18 cellular contexts compared by ENCODE assay signal in the genomic region with DNA sequence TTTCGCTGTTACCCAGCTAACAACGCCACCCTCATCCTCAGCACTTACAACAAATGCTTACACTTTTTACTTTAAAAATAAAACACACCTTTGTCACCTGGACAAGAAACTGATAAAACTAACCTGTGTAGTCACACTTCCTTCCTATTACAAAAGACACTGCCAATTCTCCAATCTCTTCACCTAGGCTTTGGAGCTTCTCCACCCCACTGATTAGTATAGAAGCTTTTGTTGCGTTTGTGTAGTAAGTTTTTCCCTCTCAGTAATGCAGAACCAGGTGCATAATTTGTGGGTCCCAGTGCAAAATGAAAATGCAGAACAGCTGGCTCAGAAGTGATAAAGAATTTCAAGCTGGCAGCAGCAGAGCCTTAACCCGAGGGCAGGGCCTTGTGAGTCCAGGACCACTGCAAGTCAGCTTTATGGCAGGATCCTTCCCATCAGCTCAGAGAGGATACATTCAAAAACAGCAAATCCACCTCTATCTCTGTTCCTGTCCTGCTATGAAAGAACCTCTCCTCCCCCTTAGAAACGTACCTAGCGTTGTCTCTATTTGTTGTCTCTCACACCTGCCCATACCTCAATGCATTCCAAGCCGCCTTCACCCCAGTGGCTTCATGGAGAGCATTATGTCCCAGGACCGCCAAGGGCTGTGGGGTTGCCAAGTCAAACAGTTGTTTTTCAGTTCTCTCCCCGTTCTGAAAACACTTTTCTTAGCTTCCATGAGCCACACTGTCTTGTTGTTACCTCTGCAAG. TPM values are rescaled to one million over a fixed set of nuclear protein-coding genes. Genes with fewer than 3 reads are reported as not detected.
"Had no signal": no experiment of that assay in that cellular context is flagged by ENCODE, and none has a peak within 500 bp of the region (broad histone marks: within the 10 kb centered on the region; RNA-seq: fewer than 3 reads in every experiment).

No MANE protein-coding gene starts in this region.

- H3K9me3 ChIP-seq: body of pancreas, neutrophil, sigmoid colon, thyroid gland, vagina had no signal

- H3K9ac ChIP-seq: parathyroid adenoma had no signal

- H2AFZ ChIP-seq: parathyroid adenoma had no signal

- DNase-seq: activated CD4-positive, alpha-beta T cell treated with anti-CD3 and anti-CD28 coated beads, Interleukin-2, amount 50 U/mL, for 48 hours; activated naive CD4-positive, alpha-beta T cell; activated naive CD8-positive, alpha-beta T cell treated with anti-CD3 and anti-CD28 coated beads for 36 hours; body of pancreas; caudate nucleus; effector memory CD8-positive, alpha-beta T cell; left cardiac atrium; natural killer cell; sigmoid colon; spleen; stimulated activated naive CD4-positive, alpha-beta T cell; thyroid gland; WERI-Rb-1 had no signal

- H3K27me3 ChIP-seq: body of pancreas, neutrophil, sigmoid colon, spleen, thyroid gland, vagina had no signal

- FAIRE-seq: islet of Langerhans had no signal

- ATAC-seq: body of pancreas; effector memory CD8-positive, alpha-beta T cell; left cardiac atrium; natural killer cell had no signal

- H3K4me1 ChIP-seq: body of pancreas, parathyroid adenoma, sigmoid colon, spleen, thyroid gland, vagina had no signal

- H3K79me2 ChIP-seq: parathyroid adenoma had no signal

- H3K4me3 ChIP-seq: body of pancreas, sigmoid colon, spleen, thyroid gland, vagina had no signal

- H3K36me3 ChIP-seq: neutrophil, sigmoid colon, spleen, thyroid gland, vagina, WERI-Rb-1 had no signal

- H3K27ac ChIP-seq: body of pancreas, neutrophil, parathyroid adenoma, sigmoid colon, spleen, thyroid gland, vagina, WERI-Rb-1 had no signal

RNA-seq across cellular contexts. Expression of gene EGFR, which starts 40.3 kb away (rescaled TPM):
- total RNA-seq: activated naive CD8-positive, alpha-beta T cell treated with anti-CD3 and anti-CD28 coated beads for 36 hours; natural killer cell; T-helper 2 cell treated with Interferon-gamma antibody and Interleukin-4, amounts not matched to agents 100 ng/mL and 5 ng/mL, for 36 hours had no signal
